ENCODE assay signal across 21 cellular contexts in genomic region chr2:222238072-222238471, GRCh38.
A peak's percentile ranks its signal among the peaks of the same experiment; 100 is the strongest.
DNase-seq lines count a peak whose midpoint lies in the region; ATAC-seq and TF ChIP-seq lines count a peak whose summit lies in the region.
"Had no signal": no experiment of that assay in that cellular context is flagged by ENCODE, and none has a peak within 500 bp of the region (broad histone marks: within the 10 kb centered on the region; RNA-seq: fewer than 3 reads in every experiment).

No MANE protein-coding gene starts in this region.

- no peaks in the 10 kb centered on the region for H3K9me3 Mint-ChIP-seq in endodermal cell
- peaks cover 11% of the 10 kb centered on the region for H3K9me3 Mint-ChIP-seq in glutamatergic neuron (ENCODE audit: unreplicated experiment)
- H3K9me3 Mint-ChIP-seq in activated naive CD4-positive, alpha-beta T cell treated with anti-CD3 and anti-CD28 coated beads for 36 hours: no peaks in the 10 kb centered on the region
- H3K9me3 Mint-ChIP-seq: CD8-positive, alpha-beta T cell had no signal

- POLR2A ChIA-PET in PC-9 (lab: Charles Lee; ENCODE audit: unreplicated experiment): no interaction called here

- no peak overlapping the region for H3K4me2 ChIP-seq in PC-9
- H3K4me2 ChIP-seq: BLaER1 had no signal

- H3K27me3 ChIP-seq in cardiac muscle cell: no peaks in the 10 kb centered on the region
- peaks cover 28% of the 10 kb centered on the region for H3K27me3 ChIP-seq in endodermal cell (ENCODE audit: control insufficient read depth, insufficient read depth, low read length, poor library complexity, severe bottlenecking)
- peaks cover 86% of the 10 kb centered on the region for H3K27me3 ChIP-seq in PC-9 (ENCODE audit: insufficient read depth, low read depth)
- H3K27me3 ChIP-seq: BLaER1 had no signal

- no TSS peak for BruUV-seq in PC-9 (replicated peaks; lab: Mats Ljungman, UMichigan)

- no peak overlapping the region for H3K9ac ChIP-seq in endodermal cell (ENCODE audit: extremely low read depth, low read length, poor library complexity, severe bottlenecking)
- H3K9ac ChIP-seq: BLaER1 had no signal

- no peak for DNase-seq in cardiac muscle cell (ENCODE audit: low read depth in 1 of 2, low spot score in 1 of 2)
- DNase-seq in left cardiac atrium: no peak
- no peak for DNase-seq in endodermal cell
- no peak for DNase-seq in glutamatergic neuron
- no peak for DNase-seq in omental fat pad (ENCODE audit: low spot score)
- DNase-seq in NK-92 (lab: John Stamatoyannopoulos, UW; ENCODE audit: unreplicated experiment): no peak
- DNase-seq in PC-9: no peak
- no peak for DNase-seq in activated naive CD4-positive, alpha-beta T cell treated with anti-CD3 and anti-CD28 coated beads for 36 hours
- DNase-seq: CD4-positive, CD25-positive, alpha-beta regulatory T cell; CD8-positive, alpha-beta T cell; DMS 273 treated with DMSO at 0.1 percent for 48 hours; DMS79; EL; GDM1; GOT3 had no signal

- TF ChIP-seq CTCF in cardiac muscle cell (IDR thresholded peaks at IDR 0.05; ENCODE audit: low read depth, low read length): no peak
- no peak for TF ChIP-seq CTCF in endodermal cell (conservative IDR thresholded peaks at IDR 0.05)
- TF ChIP-seq CTCF in glutamatergic neuron (IDR thresholded peaks at IDR 0.05; ENCODE audit: partially characterized antibody, unreplicated experiment): no peak
- TF ChIP-seq CTCF in omental fat pad (IDR thresholded peaks at IDR 0.05): no peak
- no peak for TF ChIP-seq CTCF in PC-9 (conservative IDR thresholded peaks at IDR 0.05)

- no peak overlapping the region for H3K4me3 ChIP-seq in cardiac muscle cell
- no peak overlapping the region for H3K4me3 ChIP-seq in endodermal cell (ENCODE audit: low read length)
- H3K4me3 ChIP-seq in PC-9: no peak overlapping the region
- H3K4me3 ChIP-seq: BLaER1, GM12878, HAP-1 had no signal

- H3K27ac ChIP-seq in cardiac muscle cell (peak overlapping the region; percentile 91), endodermal cell (ENCODE audit: low read depth, low read length) (peak overlapping the region; percentile 87), PC-9 (no peak overlapping the region)
- H3K27ac ChIP-seq: 22Rv1, BLaER1, C4-2B had no signal

- peaks cover 11% of the 10 kb centered on the region for H3K27me3 Mint-ChIP-seq in endodermal cell (ENCODE audit: insufficient read depth)
- H3K27me3 Mint-ChIP-seq in glutamatergic neuron (ENCODE audit: unreplicated experiment): peaks cover 10% of the 10 kb centered on the region
- H3K27me3 Mint-ChIP-seq in activated naive CD4-positive, alpha-beta T cell treated with anti-CD3 and anti-CD28 coated beads for 36 hours (ENCODE audit: low read depth): peaks cover 32% of the 10 kb centered on the region

- H4K20me1 ChIP-seq in PC-9 (ENCODE audit: insufficient read depth): no peaks in the 10 kb centered on the region
- H4K20me1 ChIP-seq: BLaER1 had no signal

- H3K36me3 Mint-ChIP-seq in endodermal cell (ENCODE audit: low read depth): no peaks in the 10 kb centered on the region
- H3K36me3 Mint-ChIP-seq in glutamatergic neuron (ENCODE audit: unreplicated experiment): peaks cover 5% of the 10 kb centered on the region
- no peaks in the 10 kb centered on the region for H3K36me3 Mint-ChIP-seq in activated naive CD4-positive, alpha-beta T cell treated with anti-CD3 and anti-CD28 coated beads for 36 hours (ENCODE audit: low read depth)
- H3K36me3 Mint-ChIP-seq: CD4-positive, CD25-positive, alpha-beta regulatory T cell; CD8-positive, alpha-beta T cell had no signal

- CTCF ChIA-PET in PC-9 (lab: Charles Lee): no interaction called here
- CTCF ChIA-PET in activated naive CD4-positive, alpha-beta T cell treated with anti-CD3 and anti-CD28 coated beads for 36 hours (lab: Charles Lee): no interaction called here

- H3K4me1 ChIP-seq in cardiac muscle cell (ENCODE audit: low read depth): peaks cover 48% of the 10 kb centered on the region
- H3K4me1 ChIP-seq in endodermal cell (ENCODE audit: control insufficient read depth, insufficient read depth, low read length): peaks cover 17% of the 10 kb centered on the region
- no peaks in the 10 kb centered on the region for H3K4me1 ChIP-seq in PC-9 (replicated peaks; ENCODE audit: insufficient read depth)
- H3K4me1 ChIP-seq: BLaER1 had no signal

- ATAC-seq in left cardiac atrium (no peak), omental fat pad (ENCODE audit: low FRiP score) (no peak)
- ATAC-seq: CD8-positive, alpha-beta T cell; GM12878 had no signal

- no peak overlapping the region for H3K27ac Mint-ChIP-seq in endodermal cell
- H3K27ac Mint-ChIP-seq in glutamatergic neuron (ENCODE audit: unreplicated experiment): peak overlapping the region; percentile 39
- H3K27ac Mint-ChIP-seq in activated naive CD4-positive, alpha-beta T cell treated with anti-CD3 and anti-CD28 coated beads for 36 hours: no peak overlapping the region
- H3K27ac Mint-ChIP-seq: B cell; CD4-positive, CD25-positive, alpha-beta regulatory T cell; CD8-positive, alpha-beta T cell had no signal

- H3K79me2 ChIP-seq in PC-9 (ENCODE audit: low read depth): no peaks in the 10 kb centered on the region

- intact Hi-C loops in left cardiac atrium (cut with DNase I) (no loop called here), PC-9 (cut with micrococcal nuclease; ENCODE audit: unreplicated experiment) (no loop called here)
- intact Hi-C loops in activated naive CD4-positive, alpha-beta T cell treated with anti-CD3 and anti-CD28 coated beads for 36 hours (cut with micrococcal nuclease): no loop called here

- peaks cover 48% of the 10 kb centered on the region for H3K4me1 Mint-ChIP-seq in endodermal cell
- peaks cover 46% of the 10 kb centered on the region for H3K4me1 Mint-ChIP-seq in glutamatergic neuron (ENCODE audit: low read depth, unreplicated experiment)
- no peaks in the 10 kb centered on the region for H3K4me1 Mint-ChIP-seq in activated naive CD4-positive, alpha-beta T cell treated with anti-CD3 and anti-CD28 coated beads for 36 hours (ENCODE audit: low read depth)
- H3K4me1 Mint-ChIP-seq: B cell had no signal

- H3K9me3 ChIP-seq in cardiac muscle cell (ENCODE audit: low read depth) (no peaks in the 10 kb centered on the region), endodermal cell (ENCODE audit: control insufficient read depth, low read length) (no peaks in the 10 kb centered on the region), PC-9 (ENCODE audit: insufficient read depth, low read depth) (no peaks in the 10 kb centered on the region)
- H3K9me3 ChIP-seq: BLaER1, HAP-1 had no signal

- 80 to 84% methylated on average over 1 to 3 of the region's 3 CpGs for WGBS in endodermal cell (ENCODE audit: insufficient coverage in 1 of 2, insufficient read length in 1 of 2), 2 experiments

- H3F3A ChIP-seq in PC-9 (ENCODE audit: insufficient read depth, low read depth): no peaks in the 10 kb centered on the region

- H3K36me3 ChIP-seq in cardiac muscle cell (no peaks in the 10 kb centered on the region), endodermal cell (ENCODE audit: control insufficient read depth, insufficient read depth, low read length) (no peaks in the 10 kb centered on the region), PC-9 (ENCODE audit: low read depth) (no peaks in the 10 kb centered on the region)
- H3K36me3 ChIP-seq: BLaER1, HAP-1 had no signal

- H3K4me3 Mint-ChIP-seq in endodermal cell (no peak overlapping the region), glutamatergic neuron (ENCODE audit: unreplicated experiment) (no peak overlapping the region)
- H3K4me3 Mint-ChIP-seq in activated naive CD4-positive, alpha-beta T cell treated with anti-CD3 and anti-CD28 coated beads for 36 hours: no peak overlapping the region
- H3K4me3 Mint-ChIP-seq: B cell; CD4-positive, CD25-positive, alpha-beta regulatory T cell; CD8-positive, alpha-beta T cell had no signal

- H2AFZ ChIP-seq in PC-9: no peak overlapping the region

- no peaks in the 10 kb centered on the region for H3K9me2 ChIP-seq in PC-9 (ENCODE audit: insufficient read depth)
